In the genomic region with DNA sequence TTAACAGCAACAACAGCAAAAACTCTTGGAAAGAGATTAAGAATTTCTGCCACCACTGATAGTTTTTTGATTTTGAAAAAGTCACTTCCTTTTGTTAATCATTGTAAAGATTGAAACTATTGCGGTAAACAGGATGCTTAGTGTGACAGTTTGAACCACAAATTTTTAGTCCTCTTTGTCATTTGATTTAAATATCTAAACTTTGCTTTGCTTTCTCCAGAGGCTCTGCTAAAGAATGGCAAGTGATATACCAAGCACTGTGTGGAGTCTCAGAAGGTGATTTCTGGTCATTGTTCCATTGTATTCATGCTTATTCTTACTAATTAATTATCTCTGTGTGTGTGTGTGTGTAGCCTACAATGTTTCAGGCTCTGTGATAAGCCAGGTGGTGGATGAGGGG, we compare ENCODE assay signal across 15 cellular contexts.
A peak's percentile ranks its signal among the peaks of the same experiment; 100 is the strongest.
DNase-seq lines count a peak whose midpoint lies in the region; ATAC-seq lines count a peak whose summit lies in the region.
"Had no signal": no experiment of that assay in that cellular context is flagged by ENCODE, and none has a peak within 500 bp of the region (broad histone marks: within the 10 kb centered on the region; RNA-seq: fewer than 3 reads in every experiment).

No MANE protein-coding gene starts in this region.

- no peaks in the 10 kb centered on the region for H3K36me3 Mint-ChIP-seq in activated CD4-positive, alpha-beta T cell treated with anti-CD3 and anti-CD28 coated beads for 36 hours (ENCODE audit: low read depth)
- peaks cover 18% of the 10 kb centered on the region for H3K36me3 Mint-ChIP-seq in activated T-helper 2 cell treated with anti-CD3 and anti-CD28 coated beads, Interferon-gamma antibody, Interleukin-2, Interleukin-4, amounts not matched to agents 10 μg/mL and 5 μg/mL and 100 μg/mL, durations not matched to agents 14 hours and 24 hours and 36 hours (ENCODE audit: low read depth)

- DNase-seq in activated CD4-positive, alpha-beta T cell treated with anti-CD3 and anti-CD28 coated beads for 36 hours, result no peak
- no peak for DNase-seq in activated CD4-positive, alpha-beta T cell treated with anti-CD3 and anti-CD28 coated beads, Interleukin-2, amount 50 U/mL, for 48 hours
- no peak for DNase-seq in activated T-helper 2 cell treated with anti-CD3 and anti-CD28 coated beads, Interferon-gamma antibody, Interleukin-2, Interleukin-4, amounts not matched to agents 10 μg/mL and 5 μg/mL and 100 μg/mL, durations not matched to agents 14 hours and 24 hours and 36 hours (ENCODE audit: low spot score)
- DNase-seq in retina (no peak), left lobe of liver (ENCODE audit: low spot score) (no peak), cerebellar cortex (ENCODE audit: low spot score) (no peak)
- DNase-seq: activated T-cell treated with anti-CD3 and anti-CD28 coated beads, Interleukin-2, amount 50 U/mL, for 72 hours; DMS 273 treated with DMSO at 0.1 percent for 48 hours; glutamatergic neuron; NCI-H1694; small intestine had no signal

- peaks cover 13% of the 10 kb centered on the region for H3K9me3 Mint-ChIP-seq in activated CD4-positive, alpha-beta T cell treated with anti-CD3 and anti-CD28 coated beads for 36 hours (ENCODE audit: low read depth)
- peaks cover 19% of the 10 kb centered on the region for H3K9me3 Mint-ChIP-seq in activated T-helper 2 cell treated with anti-CD3 and anti-CD28 coated beads, Interferon-gamma antibody, Interleukin-2, Interleukin-4, amounts not matched to agents 10 μg/mL and 5 μg/mL and 100 μg/mL, durations not matched to agents 14 hours and 24 hours and 36 hours

- H3K4me1 Mint-ChIP-seq in activated CD4-positive, alpha-beta T cell treated with anti-CD3 and anti-CD28 coated beads for 36 hours, result peaks cover 14% of the 10 kb centered on the region
- H3K4me1 Mint-ChIP-seq in activated T-helper 2 cell treated with anti-CD3 and anti-CD28 coated beads, Interferon-gamma antibody, Interleukin-2, Interleukin-4, amounts not matched to agents 10 μg/mL and 5 μg/mL and 100 μg/mL, durations not matched to agents 14 hours and 24 hours and 36 hours (ENCODE audit: low read depth), result peaks cover 33% of the 10 kb centered on the region
- H3K4me1 Mint-ChIP-seq: neural crest cell had no signal

- intact Hi-C loops in activated CD4-positive, alpha-beta T cell treated with anti-CD3 and anti-CD28 coated beads for 36 hours (cut with DNase I, micrococcal nuclease), result no loop called here
- intact Hi-C loops in activated T-helper 2 cell treated with anti-CD3 and anti-CD28 coated beads, Interferon-gamma antibody, Interleukin-2, Interleukin-4, amounts not matched to agents 10 μg/mL and 5 μg/mL and 100 μg/mL, durations not matched to agents 14 hours and 24 hours and 36 hours (cut with micrococcal nuclease), result no loop called here

- POLR2A ChIA-PET in activated CD4-positive, alpha-beta T cell treated with anti-CD3 and anti-CD28 coated beads for 36 hours (lab: Charles Lee), result no interaction called here

- no peak overlapping the region for H3K4me3 Mint-ChIP-seq in activated CD4-positive, alpha-beta T cell treated with anti-CD3 and anti-CD28 coated beads for 36 hours
- H3K4me3 Mint-ChIP-seq in activated T-helper 2 cell treated with anti-CD3 and anti-CD28 coated beads, Interferon-gamma antibody, Interleukin-2, Interleukin-4, amounts not matched to agents 10 μg/mL and 5 μg/mL and 100 μg/mL, durations not matched to agents 14 hours and 24 hours and 36 hours (ENCODE audit: low read depth), result peak overlapping the region; percentile 46
- H3K4me3 Mint-ChIP-seq: activated T-cell treated with anti-CD3 and anti-CD28 coated beads, Interleukin-2, amount 50 U/mL, for 72 hours; neural crest cell had no signal

- peak; percentile 30 for ATAC-seq in activated CD4-positive, alpha-beta T cell treated with anti-CD3 and anti-CD28 coated beads for 36 hours
- ATAC-seq in GM21423 (IDR thresholded peaks at IDR 0.05; ENCODE audit: unreplicated experiment) (peak; percentile 85), HG03108 (IDR thresholded peaks at IDR 0.05; ENCODE audit: unreplicated experiment) (peak; percentile 89), left lobe of liver (no peak)
- ATAC-seq: activated T-cell treated with anti-CD3 and anti-CD28 coated beads, Interleukin-2, amount 50 U/mL, for 72 hours; Right ventricle myocardium inferior had no signal

- no peaks in the 10 kb centered on the region for H3K27me3 Mint-ChIP-seq in activated CD4-positive, alpha-beta T cell treated with anti-CD3 and anti-CD28 coated beads for 36 hours
- H3K27me3 Mint-ChIP-seq in activated T-helper 2 cell treated with anti-CD3 and anti-CD28 coated beads, Interferon-gamma antibody, Interleukin-2, Interleukin-4, amounts not matched to agents 10 μg/mL and 5 μg/mL and 100 μg/mL, durations not matched to agents 14 hours and 24 hours and 36 hours (ENCODE audit: low read depth), result peaks cover 1% of the 10 kb centered on the region

- CTCF ChIA-PET in activated CD4-positive, alpha-beta T cell treated with anti-CD3 and anti-CD28 coated beads for 36 hours (lab: Charles Lee), result interaction anchor here (1.0 kb wide), 1 partner anchor 57 kb away, joined by 3 read pairs; no protein-coding TSS in a partner anchor

- H3K27ac Mint-ChIP-seq in activated CD4-positive, alpha-beta T cell treated with anti-CD3 and anti-CD28 coated beads for 36 hours, result no peak overlapping the region
- peak overlapping the region; percentile 63 for H3K27ac Mint-ChIP-seq in activated T-helper 2 cell treated with anti-CD3 and anti-CD28 coated beads, Interferon-gamma antibody, Interleukin-2, Interleukin-4, amounts not matched to agents 10 μg/mL and 5 μg/mL and 100 μg/mL, durations not matched to agents 14 hours and 24 hours and 36 hours
- H3K27ac Mint-ChIP-seq: activated T-cell treated with anti-CD3 and anti-CD28 coated beads, Interleukin-2, amount 50 U/mL, for 72 hours had no signal
